Comparison of ENCODE assay signal across 9 cellular contexts in genomic region chr20:48298851-48299484, GRCh38.
DNase-seq lines count a peak whose midpoint lies in the region; ATAC-seq and TF ChIP-seq lines count a peak whose summit lies in the region.
"Had no signal": no experiment of that assay in that cellular context is flagged by ENCODE, and none has a peak within 500 bp of the region (broad histone marks: within the 10 kb centered on the region; RNA-seq: fewer than 3 reads in every experiment).

No MANE protein-coding gene starts in this region.

- H3K9me2 ChIP-seq in hepatocyte (replicated peaks; ENCODE audit: insufficient read depth), result no peaks in the 10 kb centered on the region

- TF ChIP-seq CTCF in AG04449 (IDR thresholded peaks at IDR 0.05; ENCODE audit: insufficient read depth, low read length, missing control alignments) (no peak), hepatocyte (IDR thresholded peaks at IDR 0.05; ENCODE audit: poor library complexity) (no peak)

- H3K4me2 ChIP-seq in hepatocyte, result no peak overlapping the region

- peaks cover 20% of the 10 kb centered on the region for H3K4me1 ChIP-seq in hepatocyte (ENCODE audit: insufficient read depth)

- 72% methylated on average over 7 of the region's 7 CpGs for WGBS in hepatocyte (ENCODE audit: low lambda C conversion rate, missing lambda C conversion rate)

- H3K4me3 ChIP-seq in AG04449 (ENCODE audit: low read depth, low read length) (no peak overlapping the region), hepatocyte (no peak overlapping the region)

- POLR2A ChIA-PET in AG04449 (lab: Yijun Ruan, JAX), result no interaction called here

- DNase-seq in AG04449 (ENCODE audit: low read depth, low spot score) (peak; percentile 61), LoVo (ENCODE audit: low spot score) (peak; percentile 62), hepatocyte (ENCODE audit: low spot score) (peak; percentile 71), UCSD-AML1 (lab: John Stamatoyannopoulos, UW; ENCODE audit: unreplicated experiment) (no peak)
- DNase-seq in activated T-cell treated with anti-CD3 and anti-CD28 coated beads, Interleukin-2, amount 50 U/mL, for 1 hour, result no peak
- DNase-seq: CD4-positive, alpha-beta memory T cell had no signal

- H3K79me2 ChIP-seq in hepatocyte, result no peaks in the 10 kb centered on the region

- no peaks in the 10 kb centered on the region for H3K27me3 ChIP-seq in hepatocyte

- H3K27ac ChIP-seq in hepatocyte, result peak overlapping the region; percentile 16

- H3K9me3 ChIP-seq in hepatocyte (ENCODE audit: low read depth), result no peaks in the 10 kb centered on the region

- H2AFZ ChIP-seq in hepatocyte, result no peak overlapping the region

- CTCF ChIA-PET in AG04449 (lab: Yijun Ruan, JAX), result interaction anchor here (0.7 to 2.4 kb wide), 6 partner anchors 33 to 1093 kb away, joined by 3 to 11 read pairs (median 6); no protein-coding TSS in a partner anchor

- H3K36me3 ChIP-seq in hepatocyte (replicated peaks; ENCODE audit: insufficient read depth, low read depth), result no peaks in the 10 kb centered on the region

- peak; percentile 48 for ATAC-seq in SK-N-SH treated with all-trans-retinoic acid at 6 μM for 48 hours
- ATAC-seq in HG03159 (IDR thresholded peaks at IDR 0.05; ENCODE audit: unreplicated experiment), result no peak
- ATAC-seq in HG03045 (IDR thresholded peaks at IDR 0.05; ENCODE audit: unreplicated experiment), result no peak

- H4K20me1 ChIP-seq in hepatocyte (ENCODE audit: insufficient read depth, poor library complexity, severe bottlenecking), result no peaks in the 10 kb centered on the region

TF ChIP-seq in SK-N-SH treated with all-trans-retinoic acid at 6 μM for 48 hours, 23 proteins besides CTCF, POLR2A, EP300 and RAD21:
- TF ChIP-seq CSRNP3 (CRISPR knock-in tag; IDR thresholded peaks at IDR 0.05) (no peak), CSDC2 (CRISPR knock-in tag; IDR thresholded peaks at IDR 0.05) (0 out of 2 replicates have a peak, but pooled peaks have one; percentile 27), ZFP30 (CRISPR knock-in tag; IDR thresholded peaks at IDR 0.05) (no peak), CREB5 (CRISPR knock-in tag; IDR thresholded peaks at IDR 0.05; ENCODE audit: low read depth) (no peak), GLIS3 (CRISPR knock-in tag; IDR thresholded peaks at IDR 0.05) (no peak), BACH2 (CRISPR knock-in tag; IDR thresholded peaks at IDR 0.05; ENCODE audit: borderline replicate concordance) (no peak), TOX (CRISPR knock-in tag; IDR thresholded peaks at IDR 0.05; ENCODE audit: borderline replicate concordance) (no peak), SNAI2 (CRISPR knock-in tag; IDR thresholded peaks at IDR 0.05) (no peak), ESRRG (CRISPR knock-in tag; IDR thresholded peaks at IDR 0.05) (no peak), ZNF8 (CRISPR knock-in tag; IDR thresholded peaks at IDR 0.05) (no peak), TSHZ2 (CRISPR knock-in tag; IDR thresholded peaks at IDR 0.05) (peak; percentile 56), PPARA (CRISPR knock-in tag; IDR thresholded peaks at IDR 0.05; ENCODE audit: borderline replicate concordance) (no peak), ISL1 (CRISPR knock-in tag; IDR thresholded peaks at IDR 0.05) (peak; percentile 73), TCF4 (CRISPR knock-in tag; IDR thresholded peaks at IDR 0.05; ENCODE audit: borderline replicate concordance) (peak; percentile 37; the same call in 1 of the 2 replicates), ZFP3 (CRISPR knock-in tag; IDR thresholded peaks at IDR 0.05) (peak; percentile 53; the same call in 1 of the 2 replicates)

Comparison
In these comparisons a context has a peak if more than half of its experiments do, and no peak if none do; other contexts are left out.
1. DNase-seq: peak in AG04449 (single experiment), LoVo (single experiment) and hepatocyte (single experiment); none in activated T-cell treated with anti-CD3 and anti-CD28 coated beads, Interleukin-2, amount 50 U/mL, for 1 hour (single experiment) and UCSD-AML1 (single experiment).